ENCODE assay signal across 14 cellular contexts in the genomic region with DNA sequence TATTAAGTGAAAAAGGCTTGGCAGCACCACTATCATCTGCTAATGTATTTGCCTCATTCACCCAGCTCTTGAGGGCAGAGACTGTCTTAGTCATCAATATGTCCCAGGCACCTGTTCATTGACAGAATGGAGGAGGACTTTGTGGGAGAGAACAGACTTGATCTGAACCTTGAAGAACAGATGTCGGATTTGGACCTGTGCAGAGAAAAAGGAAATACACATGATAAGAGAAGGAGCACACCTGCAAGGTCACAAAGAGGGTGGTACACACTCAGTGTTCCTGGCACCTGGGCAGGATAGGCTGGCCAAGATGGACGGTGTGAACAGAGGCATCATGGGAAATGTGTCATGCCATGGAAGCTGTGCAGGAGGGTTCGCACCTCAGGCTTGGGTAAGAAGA.
"Had no signal": no experiment of that assay in that cellular context is flagged by ENCODE, and none has a peak within 500 bp of the region (broad histone marks: within the 10 kb centered on the region; RNA-seq: fewer than 3 reads in every experiment).

No MANE protein-coding gene starts in this region.

- H3K36me3 ChIP-seq: ascending aorta, sigmoid colon, suprapubic skin, upper lobe of right lung had no signal

- H3K27me3 ChIP-seq: ascending aorta, sigmoid colon, suprapubic skin, upper lobe of right lung had no signal

- H3K4me3 Mint-ChIP-seq: natural killer cell, WTC11 had no signal

- H3K9me3 Mint-ChIP-seq: natural killer cell, WTC11 had no signal

- DNase-seq: activated naive CD4-positive, alpha-beta T cell treated with anti-CD3 and anti-CD28 coated beads, Interleukin-2, amount 50 U/mL, for 16 hours; foreskin melanocyte; left colon; natural killer cell; occipital lobe; sigmoid colon; stimulated activated CD4-positive, alpha-beta T cell treated with anti-CD3 and anti-CD28 coated beads, Interleukin-2, amount 100 ng/mL, for 24 hours; stimulated activated naive CD8-positive, alpha-beta T cell treated with anti-CD3 and anti-CD28 coated beads, Interleukin-15, Interleukin-2, amounts not matched to agents 100 U/mL and 50 U/mL, for 24 hours; upper lobe of right lung had no signal

- ATAC-seq: activated T-helper 17 cell treated with anti-CD3 and anti-CD28 coated beads, Interleukin-2, amount 50 U/mL, for 72 hours; left colon; natural killer cell; stimulated activated naive CD8-positive, alpha-beta T cell treated with anti-CD3 and anti-CD28 coated beads, Interleukin-15, Interleukin-2, amounts not matched to agents 100 U/mL and 50 U/mL, for 24 hours; WTC11 had no signal

- H3K27ac ChIP-seq: ascending aorta, sigmoid colon, suprapubic skin, upper lobe of right lung had no signal

- H3K36me3 Mint-ChIP-seq: natural killer cell, WTC11 had no signal

- H3K27ac Mint-ChIP-seq: activated T-helper 17 cell treated with anti-CD3 and anti-CD28 coated beads, Interleukin-2, amount 50 U/mL, for 72 hours; natural killer cell; WTC11 had no signal

- H3K27me3 Mint-ChIP-seq: activated T-helper 17 cell treated with anti-CD3 and anti-CD28 coated beads, Interleukin-2, amount 50 U/mL, for 72 hours had no signal

- H3K4me3 ChIP-seq: ascending aorta, lung, sigmoid colon, suprapubic skin, upper lobe of right lung had no signal

- H3K9me3 ChIP-seq: ascending aorta, sigmoid colon, suprapubic skin, upper lobe of right lung had no signal

- H3K4me1 ChIP-seq: ascending aorta, sigmoid colon, suprapubic skin had no signal
